18 cellular contexts compared by ENCODE assay signal in genomic region chr1:43363935-43364525, GRCh38. TPM values are rescaled to one million over a fixed set of nuclear protein-coding genes. Genes with fewer than 3 reads are reported as not detected.
DNase-seq lines count a peak whose midpoint lies in the region; ATAC-seq and TF ChIP-seq lines count a peak whose summit lies in the region.
"Had no signal": no experiment of that assay in that cellular context is flagged by ENCODE, and none has a peak within 500 bp of the region (broad histone marks: within the 10 kb centered on the region; RNA-seq: fewer than 3 reads in every experiment).

No MANE protein-coding gene starts in this region.

- peaks cover 60% of the 10 kb centered on the region for H3F3A ChIP-seq in GM23248 (ENCODE audit: insufficient read depth)

- H2BK120ac ChIP-seq in IMR-90 (ENCODE audit: low read depth, low read length) = no peak overlapping the region

- H3K4me1 ChIP-seq in IMR-90 (ENCODE audit: control insufficient read depth, insufficient read depth, low read length) (peaks cover 15% of the 10 kb centered on the region), GM23248 (ENCODE audit: insufficient read depth) (peaks cover 19% of the 10 kb centered on the region), right cardiac atrium (ENCODE audit: control insufficient read depth, insufficient read depth, low read length) (peaks cover 10% of the 10 kb centered on the region)

- TF ChIP-seq RAD21 in IMR-90 (IDR thresholded peaks at IDR 0.05; ENCODE audit: low read length) = no peak

- no peak overlapping the region for H3K14ac ChIP-seq in IMR-90 (replicated peaks; ENCODE audit: low read depth, low read length)

- peaks cover 23 to 75% of the 10 kb centered on the region in 2 experiments for H3K79me1 ChIP-seq in IMR-90 (ENCODE audit: low read depth in 1 of 2, low read length in 2 of 2)

- in situ Hi-C loops in IMR-90 (cut with MboI; ENCODE audit: low sequenced_read_pairs) = no loop called here
- in situ Hi-C loops in GM23248 (cut with MboI) = no loop called here

- H3K18ac ChIP-seq in IMR-90 (ENCODE audit: low read depth, low read length) = no peak overlapping the region

- no peaks in the 10 kb centered on the region for H3K9me3 ChIP-seq in IMR-90 (ENCODE audit: control insufficient read depth, insufficient read depth, low read length)
- H3K9me3 ChIP-seq in GM23248 (ENCODE audit: low read depth) = no peaks in the 10 kb centered on the region
- no peaks in the 10 kb centered on the region for H3K9me3 ChIP-seq in right cardiac atrium (ENCODE audit: control insufficient read depth, low read length)

- peaks cover 19% of the 10 kb centered on the region; the same call in 1 of the 2 replicates for H3K9me1 ChIP-seq in IMR-90 (ENCODE audit: insufficient read depth, low read length)

- H3K9ac ChIP-seq in IMR-90 (ENCODE audit: low read depth, low read length) = no peak overlapping the region
- H3K9ac ChIP-seq in GM23248 = no peak overlapping the region

- no peak overlapping the region for H3K4ac ChIP-seq in IMR-90 (ENCODE audit: low read depth, low read length)

- ATAC-seq in activated T-cell treated with anti-CD3 and anti-CD28 coated beads, Interleukin-2, amount 50 U/mL, for 72 hours (replicated peaks in 1 of 2) = no peak
- no peak for ATAC-seq in IMR-90 (ENCODE audit: low read depth)
- no peak for ATAC-seq in activated naive CD8-positive, alpha-beta T cell treated with anti-CD3 and anti-CD28 coated beads, Interleukin-2, amount 50 U/mL, for 24 hours
- no peak for ATAC-seq in right cardiac atrium
- ATAC-seq: esophagus mucosa, GM23338 had no signal

- H4K91ac ChIP-seq in IMR-90 (ENCODE audit: insufficient read depth, low read depth, low read length) = no peak overlapping the region

- DNase-seq in activated T-cell treated with anti-CD3 and anti-CD28 coated beads, Interleukin-2, amount 50 U/mL, for 72 hours = no peak
- DNase-seq in activated T-cell treated with anti-CD3 and anti-CD28 coated beads for 4 hours (no peak), IMR-90 (no peak), progenitor cell of endocrine pancreas (ENCODE audit: low spot score, unreplicated experiment) (no peak), GM23248 (no peak), NCI-H2196 (lab: John Stamatoyannopoulos, UW; ENCODE audit: unreplicated experiment) (no peak), right cardiac atrium (no peak)
- no peak for DNase-seq in activated naive CD8-positive, alpha-beta T cell treated with anti-CD3 and anti-CD28 coated beads, Interleukin-2, amount 50 U/mL, for 24 hours
- DNase-seq: activated gamma-delta T cell, DMS153, NCI-H1694 treated with DMSO at 0.1 percent for 48 hours, NCI-H446 treated with DMSO at 0.1 percent for 48 hours, nephron progenitor cell had no signal

- H3K36me3 Mint-ChIP-seq in activated T-cell treated with anti-CD3 and anti-CD28 coated beads, Interleukin-2, amount 50 U/mL, for 72 hours (ENCODE audit: insufficient read depth in 2 of 2) = peaks cover 21 to 38% of the 10 kb centered on the region in 2 donors
- peaks cover 71% of the 10 kb centered on the region for H3K36me3 Mint-ChIP-seq in activated naive CD8-positive, alpha-beta T cell treated with anti-CD3 and anti-CD28 coated beads, Interleukin-2, amount 50 U/mL, for 24 hours (ENCODE audit: low read depth)
- H3K36me3 Mint-ChIP-seq in progenitor cell of endocrine pancreas (ENCODE audit: insufficient read depth) = peaks cover 24% of the 10 kb centered on the region

- 67% methylated on average over 3 of the region's 5 CpGs; no CpG with 5 or more reads in 1 of the 2 experiments for WGBS in IMR-90 (ENCODE audit: extremely low coverage in 2 of 2, insufficient read length in 1 of 2), 2 experiments
- 87 to 90% methylated on average over 5 of the region's 5 CpGs for WGBS in GM23248 (ENCODE audit: low coverage in 1 of 2, low lambda C conversion rate in 2 of 2, missing lambda C conversion rate in 2 of 2), 2 experiments
- 77% methylated on average over 5 of the region's 5 CpGs for WGBS in right cardiac atrium

- intact Hi-C loops in IMR-90 (cut with micrococcal nuclease) = no loop called here
- intact Hi-C loops in right cardiac atrium (cut with DNase I) = no loop called here

- H3K56ac ChIP-seq in IMR-90 (ENCODE audit: extremely low read depth, insufficient read depth, low read length) = no peak overlapping the region

- H3K23ac ChIP-seq in IMR-90 (ENCODE audit: low read depth, low read length) = no peak overlapping the region

- H3K4me3 Mint-ChIP-seq in activated T-cell treated with anti-CD3 and anti-CD28 coated beads, Interleukin-2, amount 50 U/mL, for 72 hours = no peak overlapping the region
- H3K4me3 Mint-ChIP-seq in activated naive CD8-positive, alpha-beta T cell treated with anti-CD3 and anti-CD28 coated beads, Interleukin-2, amount 50 U/mL, for 24 hours = no peak overlapping the region
- H3K4me3 Mint-ChIP-seq in progenitor cell of endocrine pancreas (ENCODE audit: low read depth) = peak overlapping the region; percentile 5
- H3K4me3 Mint-ChIP-seq: dendritic cell treated with granulocyte-macrophage colony-stimulating factor and Interleukin-4, amounts not matched to agents 40 ng/mL and 50 ng/mL, for 4 days; GM23338; nephron progenitor cell had no signal

- TSS peak; percentile 88 for BruUV-seq in IMR-90 (replicated peaks; lab: Mats Ljungman, UMichigan)

- H3K27me3 Mint-ChIP-seq in activated T-cell treated with anti-CD3 and anti-CD28 coated beads, Interleukin-2, amount 50 U/mL, for 72 hours (ENCODE audit: low read depth) = no peaks in the 10 kb centered on the region
- no peaks in the 10 kb centered on the region for H3K27me3 Mint-ChIP-seq in activated naive CD8-positive, alpha-beta T cell treated with anti-CD3 and anti-CD28 coated beads, Interleukin-2, amount 50 U/mL, for 24 hours
- no peaks in the 10 kb centered on the region for H3K27me3 Mint-ChIP-seq in progenitor cell of endocrine pancreas
- H3K27me3 Mint-ChIP-seq: dendritic cell treated with granulocyte-macrophage colony-stimulating factor and Interleukin-4, amounts not matched to agents 40 ng/mL and 50 ng/mL, for 4 days had no signal

- H2BK15ac ChIP-seq in IMR-90 (ENCODE audit: low read depth, low read length) = no peak overlapping the region

- H3K79me2 ChIP-seq in GM23248 (ENCODE audit: insufficient read depth) = peaks cover 91% of the 10 kb centered on the region

- no peak overlapping the region for H2BK5ac ChIP-seq in IMR-90 (ENCODE audit: low read depth, low read length, poor library complexity, severe bottlenecking)

- no peaks in the 10 kb centered on the region for H3K9me2 ChIP-seq in GM23248 (ENCODE audit: insufficient read depth)

- TF ChIP-seq CTCF in IMR-90 (conservative IDR thresholded peaks at IDR 0.05; ENCODE audit: low read depth, low read length) = no peak
- TF ChIP-seq CTCF in progenitor cell of endocrine pancreas (IDR thresholded peaks at IDR 0.05; ENCODE audit: unreplicated experiment) = no peak

- H2AFZ ChIP-seq in IMR-90 (replicated peaks; ENCODE audit: low read length, poor library complexity) (no peak overlapping the region), GM23248 (no peak overlapping the region)
- H2AFZ ChIP-seq: GM23338 had no signal

- TF ChIP-seq POLR2A in IMR-90 (IDR thresholded peaks at IDR 0.05; ENCODE audit: low read depth, low read length) = no peak

- no peak overlapping the region for H2BK20ac ChIP-seq in IMR-90 (ENCODE audit: low read depth, low read length)

- no peak overlapping the region for H4K5ac ChIP-seq in IMR-90 (ENCODE audit: low read depth, low read length)

- no peak overlapping the region for H4K8ac ChIP-seq in IMR-90 (ENCODE audit: low read depth in 2 of 2, low read length in 2 of 2)

- CTCF ChIA-PET in IMR-90 (lab: Yijun Ruan, JAX) = no interaction called here

- H3K9me3 Mint-ChIP-seq in activated T-cell treated with anti-CD3 and anti-CD28 coated beads, Interleukin-2, amount 50 U/mL, for 72 hours = no peaks in the 10 kb centered on the region
- no peaks in the 10 kb centered on the region for H3K9me3 Mint-ChIP-seq in activated naive CD8-positive, alpha-beta T cell treated with anti-CD3 and anti-CD28 coated beads, Interleukin-2, amount 50 U/mL, for 24 hours
- H3K9me3 Mint-ChIP-seq in progenitor cell of endocrine pancreas (ENCODE audit: low read depth) = no peaks in the 10 kb centered on the region
- H3K9me3 Mint-ChIP-seq: dendritic cell treated with granulocyte-macrophage colony-stimulating factor and Interleukin-4, amounts not matched to agents 40 ng/mL and 50 ng/mL, for 4 days; GM23338; nephron progenitor cell had no signal

- POLR2A ChIA-PET in IMR-90 (lab: Charles Lee; ENCODE audit: unreplicated experiment) = no interaction called here

- no peaks in the 10 kb centered on the region for H3K27me3 ChIP-seq in IMR-90 (ENCODE audit: control insufficient read depth, insufficient read depth, low read length)
- no peaks in the 10 kb centered on the region for H3K27me3 ChIP-seq in GM23248 (replicated peaks; ENCODE audit: insufficient read depth)
- no peaks in the 10 kb centered on the region for H3K27me3 ChIP-seq in right cardiac atrium (ENCODE audit: control insufficient read depth, insufficient read depth)

- H3K4me2 ChIP-seq in IMR-90 (ENCODE audit: low read depth, low read length) (no peak overlapping the region), GM23248 (ENCODE audit: unreplicated experiment) (no peak overlapping the region)
- H3K4me2 ChIP-seq: GM23338 had no signal

- H2AK5ac ChIP-seq in IMR-90 (ENCODE audit: low read depth, low read length) = no peak overlapping the region

- H4K20me1 ChIP-seq in IMR-90 (ENCODE audit: insufficient read depth, low read length) = peaks cover 33% of the 10 kb centered on the region
- H4K20me1 ChIP-seq in GM23248 (ENCODE audit: insufficient read depth) = no peaks in the 10 kb centered on the region

- H3K4me1 Mint-ChIP-seq in activated T-cell treated with anti-CD3 and anti-CD28 coated beads, Interleukin-2, amount 50 U/mL, for 72 hours (ENCODE audit: low read depth) = peaks cover 69% of the 10 kb centered on the region
- H3K4me1 Mint-ChIP-seq in activated naive CD8-positive, alpha-beta T cell treated with anti-CD3 and anti-CD28 coated beads, Interleukin-2, amount 50 U/mL, for 24 hours = peaks cover 62% of the 10 kb centered on the region
- peaks cover 42% of the 10 kb centered on the region for H3K4me1 Mint-ChIP-seq in progenitor cell of endocrine pancreas (ENCODE audit: low read depth)

- H3K27ac Mint-ChIP-seq in activated T-cell treated with anti-CD3 and anti-CD28 coated beads, Interleukin-2, amount 50 U/mL, for 72 hours = peak overlapping the region; percentile 12
- peak overlapping the region; percentile 10 for H3K27ac Mint-ChIP-seq in activated naive CD8-positive, alpha-beta T cell treated with anti-CD3 and anti-CD28 coated beads, Interleukin-2, amount 50 U/mL, for 24 hours
- no peak overlapping the region for H3K27ac Mint-ChIP-seq in progenitor cell of endocrine pancreas
- H3K27ac Mint-ChIP-seq: dendritic cell treated with granulocyte-macrophage colony-stimulating factor and Interleukin-4, amounts not matched to agents 40 ng/mL and 50 ng/mL, for 4 days; GM23338 had no signal

- H3K27ac ChIP-seq in IMR-90 (ENCODE audit: insufficient read depth, low read length) = no peak overlapping the region
- no peak overlapping the region for H3K27ac ChIP-seq in GM23248
- no peak overlapping the region for H3K27ac ChIP-seq in right cardiac atrium (ENCODE audit: low read length)

- H3K4me3 ChIP-seq in IMR-90 (ENCODE audit: insufficient read depth, low read depth, low read length) (no peak overlapping the region), GM23248 (no peak overlapping the region), right cardiac atrium (ENCODE audit: low read length) (no peak overlapping the region)
- H3K4me3 ChIP-seq: GM23338, lung had no signal

- no peak overlapping the region for H2AK9ac ChIP-seq in IMR-90 (replicated peaks; ENCODE audit: low read depth, low read length, poor library complexity)

- H3K36me3 ChIP-seq in IMR-90 (ENCODE audit: control insufficient read depth, insufficient read depth, low read length) = peaks cover 47% of the 10 kb centered on the region
- peaks cover 20% of the 10 kb centered on the region for H3K36me3 ChIP-seq in GM23248 (ENCODE audit: low read depth)

- dilution Hi-C loops in IMR-90 (cut with HindIII; ENCODE audit: low sequenced_read_pairs, unreplicated experiment) = no loop called here

RNA-seq across cellular contexts. Expression of gene ELOVL1, which starts 3.8 kb away (rescaled TPM):
- total RNA-seq in activated T-cell treated with anti-CD3 and anti-CD28 coated beads, Interleukin-2, amount 50 U/mL, for 72 hours = 10 to 100 TPM; 58.4 to 75.7 TPM
- total RNA-seq in IMR-90 (2012; rRNA removed) (66.4 and 88.9 TPM in 2 replicates), progenitor cell of endocrine pancreas (46.0 and 50.8 TPM in 2 replicates), right cardiac atrium (10 to 100 TPM; 33.1 to 47.1 (median 35.6) TPM)
- polyA plus RNA-seq in IMR-90 (2012; rRNA removed) (203 and 211 TPM in 2 replicates), GM23248 (2016; fragmentation: Nextera tagmentation; extraction: Ambion mirVana) (152 and 155 TPM in 2 replicates), right cardiac atrium (40.5 TPM)
- polyA plus RNA-seq in IMR-90 (2012; cell fraction: cytosol; rRNA removed) = 94.1 and 171 TPM in 2 replicates
- polyA plus RNA-seq in IMR-90 (2012; cell fraction: nucleus; rRNA removed; ENCODE audit: low replicate concordance) = 140 and 158 TPM in 2 replicates
- total RNA-seq in GM23248 (2014; rRNA removed; shearing (Covaris generic)) = 106 and 107 TPM in 2 replicates

RNA-seq across cellular contexts. Expression of gene CDC20, which starts 5.2 kb away (rescaled TPM):
- total RNA-seq in activated T-cell treated with anti-CD3 and anti-CD28 coated beads, Interleukin-2, amount 50 U/mL, for 72 hours = 100 to 1,000 TPM; 108 to 163 TPM
- total RNA-seq in IMR-90 (2012; rRNA removed) (78.0 and 103 TPM in 2 replicates), progenitor cell of endocrine pancreas (49.4 and 50.9 TPM in 2 replicates), right cardiac atrium (1 to 10 TPM in 3 of 4 donors, under 1 TPM in 1; 0.67 to 3.5 (median 1.5) TPM)
- polyA plus RNA-seq in IMR-90 (2012; rRNA removed) (107 and 115 TPM in 2 replicates), GM23248 (2016; fragmentation: Nextera tagmentation; extraction: Ambion mirVana) (48.9 and 55.8 TPM in 2 replicates), right cardiac atrium (0.54 TPM)
- 75.5 and 90.0 TPM in 2 replicates for polyA plus RNA-seq in IMR-90 (2012; cell fraction: cytosol; rRNA removed)
- 26.3 and 75.6 TPM in 2 replicates for polyA plus RNA-seq in IMR-90 (2012; cell fraction: nucleus; rRNA removed; ENCODE audit: low replicate concordance)
- total RNA-seq in GM23248 (2014; rRNA removed; shearing (Covaris generic)) = 50.2 and 50.9 TPM in 2 replicates

RNA-seq across cellular contexts. Expression of gene MED8, which starts 25.6 kb away (rescaled TPM):
- total RNA-seq in activated T-cell treated with anti-CD3 and anti-CD28 coated beads, Interleukin-2, amount 50 U/mL, for 72 hours = 10 to 100 TPM; 64.2 to 71.1 TPM
- total RNA-seq in IMR-90 (2012; rRNA removed) (114 and 120 TPM in 2 replicates), progenitor cell of endocrine pancreas (30.2 and 30.4 TPM in 2 replicates), right cardiac atrium (10 to 100 TPM; 16.8 to 22.1 (median 18.9) TPM)
- polyA plus RNA-seq in IMR-90 (2012; rRNA removed) (53.7 and 61.1 TPM in 2 replicates), GM23248 (2016; fragmentation: Nextera tagmentation; extraction: Ambion mirVana) (78.3 and 80.6 TPM in 2 replicates), right cardiac atrium (16.0 TPM)
- polyA plus RNA-seq in IMR-90 (2012; cell fraction: cytosol; rRNA removed) = 35.0 and 38.5 TPM in 2 replicates
- polyA plus RNA-seq in IMR-90 (2012; cell fraction: nucleus; rRNA removed; ENCODE audit: low replicate concordance) = 37.4 and 89.5 TPM in 2 replicates
- 51.1 and 53.5 TPM in 2 replicates for total RNA-seq in GM23248 (2014; rRNA removed; shearing (Covaris generic))

RNA-seq across cellular contexts. Expression of gene SZT2, which starts 25.7 kb away (rescaled TPM):
- 10 to 100 TPM; 51.4 to 51.6 TPM for total RNA-seq in activated T-cell treated with anti-CD3 and anti-CD28 coated beads, Interleukin-2, amount 50 U/mL, for 72 hours
- total RNA-seq in IMR-90 (2012; rRNA removed) = 9.5 and 9.7 TPM in 2 replicates
- polyA plus RNA-seq in IMR-90 (2012; rRNA removed) = 14.3 and 15.7 TPM in 2 replicates
- polyA plus RNA-seq in IMR-90 (2012; cell fraction: cytosol; rRNA removed) = 5.1 and 7.2 TPM in 2 replicates
- polyA plus RNA-seq in IMR-90 (2012; cell fraction: nucleus; rRNA removed; ENCODE audit: low replicate concordance) = 42.3 and 80.6 TPM in 2 replicates
- total RNA-seq in progenitor cell of endocrine pancreas = 75.4 and 75.7 TPM in 2 replicates
- 12.6 and 23.8 TPM in 2 replicates for total RNA-seq in GM23248 (2014; rRNA removed; shearing (Covaris generic))
- 5.6 and 6.4 TPM in 2 replicates for polyA plus RNA-seq in GM23248 (2016; fragmentation: Nextera tagmentation; extraction: Ambion mirVana)
- 10 to 100 TPM; 31.2 to 36.4 (median 33.4) TPM for total RNA-seq in right cardiac atrium
- 20.8 TPM for polyA plus RNA-seq in right cardiac atrium

RNA-seq across cellular contexts. Expression of gene MPL, which starts 26.4 kb away (rescaled TPM):
- not detected for total RNA-seq in activated T-cell treated with anti-CD3 and anti-CD28 coated beads, Interleukin-2, amount 50 U/mL, for 72 hours
- not detected in 2 replicates for total RNA-seq in IMR-90 (2012; rRNA removed)
- polyA plus RNA-seq in IMR-90 (2012; rRNA removed) = 0.12 TPM in 1 of 2 replicates, not detected in the other
- 0.02 TPM in 1 of 2 replicates, not detected in the other for polyA plus RNA-seq in IMR-90 (2012; cell fraction: cytosol; rRNA removed)
- not detected in 2 replicates for polyA plus RNA-seq in IMR-90 (2012; cell fraction: nucleus; rRNA removed; ENCODE audit: low replicate concordance)
- 0.31 TPM in 1 of 2 replicates, not detected in the other for total RNA-seq in progenitor cell of endocrine pancreas
- not detected in 2 replicates for total RNA-seq in GM23248 (2014; rRNA removed; shearing (Covaris generic))
- not detected in 2 replicates for polyA plus RNA-seq in GM23248 (2016; fragmentation: Nextera tagmentation; extraction: Ambion mirVana)
- total RNA-seq in right cardiac atrium = 1 to 10 TPM in 2 of 4 donors, under 1 TPM in 2; 0.79 to 1.4 (median 1.1) TPM
- 0.18 TPM for polyA plus RNA-seq in right cardiac atrium
- total RNA-seq: glomerular endothelial cell, GM23338 had no signal
- polyA plus RNA-seq: GM23338 had no signal

Comparison
In these comparisons a context has a peak if more than half of its experiments do, and no peak if none do; other contexts are left out.
1. RNA of gene CDC20, which starts 5.2 kb away (total RNA-seq): 108 to 163 TPM in activated T-cell treated with anti-CD3 and anti-CD28 coated beads, Interleukin-2, amount 50 U/mL, for 72 hours, 78.0 to 103 TPM in IMR-90, 50.2 to 50.9 TPM in GM23248 and 49.4 to 50.9 TPM in progenitor cell of endocrine pancreas; 0.67 to 3.5 TPM in right cardiac atrium; every median in the first group is over 10 times any median in the second.